12 cellular contexts compared by ENCODE assay signal in genomic region chr9:79257215-79257614, GRCh38.
A peak's percentile ranks its signal among the peaks of the same experiment; 100 is the strongest.
DNase-seq lines count a peak whose midpoint lies in the region; ATAC-seq and TF ChIP-seq lines count a peak whose summit lies in the region.
"Had no signal": no experiment of that assay in that cellular context is flagged by ENCODE, and none has a peak within 500 bp of the region (broad histone marks: within the 10 kb centered on the region; RNA-seq: fewer than 3 reads in every experiment).

No MANE protein-coding gene starts in this region.

- TF ChIP-seq CTCF in BE2C (IDR thresholded peaks at IDR 0.05; ENCODE audit: low read depth, low read length) (no peak), esophagus muscularis mucosa (IDR thresholded peaks at IDR 0.05) (no peak)

- no peak for ATAC-seq in naive thymus-derived CD8-positive, alpha-beta T cell
- no peak for ATAC-seq in HG03460 (IDR thresholded peaks at IDR 0.05; ENCODE audit: unreplicated experiment)
- no peak for ATAC-seq in HG02973 (IDR thresholded peaks at IDR 0.05; ENCODE audit: unreplicated experiment)

- no peak overlapping the region for H2BK15ac ChIP-seq in neuronal stem cell (ENCODE audit: low read length)

- H3K9me3 ChIP-seq in BE2C, result no peaks in the 10 kb centered on the region; the same call in 1 of the 2 replicates
- no peaks in the 10 kb centered on the region for H3K9me3 ChIP-seq in esophagus muscularis mucosa
- peaks cover 0 to 3% of the 10 kb centered on the region in 2 donors for H3K9me3 ChIP-seq in neuronal stem cell (replicated peaks in 1 of 2; ENCODE audit: control insufficient read depth in 2 of 2, insufficient read depth in 1 of 2, low read depth in 1 of 2, low read length in 2 of 2)

- no peak for DNase-seq in BE2C
- DNase-seq in NCI-H2227 (lab: John Stamatoyannopoulos, UW; ENCODE audit: unreplicated experiment), result peak; percentile 66
- peak; percentile 68 for DNase-seq in esophagus muscularis mucosa (ENCODE audit: extremely low spot score)
- no peak for DNase-seq in neuronal stem cell (ENCODE audit: low spot score)
- DNase-seq in naive thymus-derived CD8-positive, alpha-beta T cell, result no peak
- DNase-seq in kidney tubule cell (ENCODE audit: low spot score), result no peak
- DNase-seq: activated CD4-positive, alpha-beta T cell treated with anti-CD3 and anti-CD28 coated beads for 48 hours; activated naive CD4-positive, alpha-beta T cell treated with anti-CD3 and anti-CD28 coated beads, Interleukin-2, amount 10 ng/mL, durations not matched to agents 7 days and 5 days; effector memory CD4-positive, alpha-beta T cell had no signal

- 0 out of 2 replicates have a peak overlapping the region, but pooled peaks have one; percentile 17 for H3K4me3 ChIP-seq in BE2C (ENCODE audit: low read depth, low read length)
- peak overlapping the region; percentile 19 to 47 (median 32) for H3K4me3 ChIP-seq in esophagus muscularis mucosa
- peak overlapping the region in 1 of 2 donors; percentile 26 for H3K4me3 ChIP-seq in neuronal stem cell (ENCODE audit: low read length in 2 of 2)

- H3K4ac ChIP-seq in neuronal stem cell (ENCODE audit: low read length), result no peak overlapping the region

- H2AK5ac ChIP-seq in neuronal stem cell (ENCODE audit: low read depth, low read length), result peak overlapping the region; percentile 38

- H2BK5ac ChIP-seq in neuronal stem cell (ENCODE audit: low read length), result no peak overlapping the region

- no peaks in the 10 kb centered on the region for H3K4me1 Mint-ChIP-seq in naive thymus-derived CD8-positive, alpha-beta T cell
- H3K4me1 Mint-ChIP-seq: activated naive CD4-positive, alpha-beta T cell treated with anti-CD3 and anti-CD28 coated beads, Interleukin-2, amount 10 ng/mL, durations not matched to agents 7 days and 5 days had no signal

- peak overlapping the region; percentile 18 for H3K4me2 ChIP-seq in neuronal stem cell (ENCODE audit: insufficient read depth, low read length, poor library complexity, severe bottlenecking)

- no peaks in the 10 kb centered on the region for H3K79me1 ChIP-seq in neuronal stem cell (ENCODE audit: low read depth, low read length)

- peak overlapping the region; percentile 24 for H2BK12ac ChIP-seq in neuronal stem cell (ENCODE audit: low read length)

- H4K8ac ChIP-seq in neuronal stem cell (ENCODE audit: low read depth, low read length), result no peak overlapping the region

- H3K36me3 ChIP-seq in BE2C (no peaks in the 10 kb centered on the region), esophagus muscularis mucosa (no peaks in the 10 kb centered on the region), neuronal stem cell (replicated peaks in 1 of 2; ENCODE audit: control insufficient read depth in 2 of 2, insufficient read depth in 2 of 2, low read length in 2 of 2) (no peaks in the 10 kb centered on the region)

- peaks cover 0 to 7% (median 0%) of the 10 kb centered on the region in 9 donors for H3K9me3 Mint-ChIP-seq in naive thymus-derived CD8-positive, alpha-beta T cell
- H3K9me3 Mint-ChIP-seq: activated naive CD4-positive, alpha-beta T cell treated with anti-CD3 and anti-CD28 coated beads, Interleukin-2, amount 10 ng/mL, durations not matched to agents 7 days and 5 days had no signal

- peaks cover 0 to 6% (median 0%) of the 10 kb centered on the region in 3 donors for H3K36me3 Mint-ChIP-seq in naive thymus-derived CD8-positive, alpha-beta T cell
- H3K36me3 Mint-ChIP-seq: activated naive CD4-positive, alpha-beta T cell treated with anti-CD3 and anti-CD28 coated beads, Interleukin-2, amount 10 ng/mL, durations not matched to agents 7 days and 5 days had no signal

- H3K27me3 Mint-ChIP-seq in naive thymus-derived CD8-positive, alpha-beta T cell, result peaks cover 14 to 32% (median 22%) of the 10 kb centered on the region in 5 donors

- peak overlapping the region; percentile 69 for H3K18ac ChIP-seq in neuronal stem cell (ENCODE audit: low read length)

- H3K27ac ChIP-seq in esophagus muscularis mucosa (replicated peaks in 1 of 4) (no peak overlapping the region), neuronal stem cell (replicated peaks; ENCODE audit: low read length) (peak overlapping the region; percentile 24)
- H3K27ac ChIP-seq: RWPE1 had no signal

- H3K27ac Mint-ChIP-seq in naive thymus-derived CD8-positive, alpha-beta T cell, result no peak overlapping the region
- H3K27ac Mint-ChIP-seq: activated naive CD4-positive, alpha-beta T cell treated with anti-CD3 and anti-CD28 coated beads, Interleukin-2, amount 10 ng/mL, durations not matched to agents 7 days and 5 days had no signal

- TF ChIP-seq POLR2A in esophagus muscularis mucosa (IDR thresholded peaks at IDR 0.05; ENCODE audit: low read depth), result no peak

- H3K4me1 ChIP-seq in BE2C (peaks cover 6% of the 10 kb centered on the region), esophagus muscularis mucosa (peaks cover 5 to 18% (median 14%) of the 10 kb centered on the region in 4 donors), neuronal stem cell (ENCODE audit: control insufficient read depth in 2 of 2, insufficient read depth in 1 of 2, low read depth in 1 of 2, low read length in 2 of 2) (peaks cover 10 to 28% of the 10 kb centered on the region in 2 donors)

- no peak overlapping the region for H3K9ac ChIP-seq in neuronal stem cell (ENCODE audit: low read depth, low read length, poor library complexity)

- H2BK120ac ChIP-seq in neuronal stem cell (ENCODE audit: low read depth, low read length), result no peak overlapping the region

- peak overlapping the region; percentile 0 for H3K14ac ChIP-seq in neuronal stem cell (ENCODE audit: low read length)

- WGBS in esophagus muscularis mucosa, result 21% methylated on average over 14 of the region's 14 CpGs
- no CpG with 5 or more reads among the region's 14 CpGs for WGBS in neuronal stem cell (ENCODE audit: extremely low coverage in 2 of 2, insufficient read length in 2 of 2, insufficient replicate concordance in 1 of 2), 2 donors

- no peak overlapping the region for H4K91ac ChIP-seq in neuronal stem cell (ENCODE audit: low read depth, low read length, poor library complexity)

- H3K23ac ChIP-seq in neuronal stem cell (ENCODE audit: low read depth, low read length, poor library complexity), result no peak overlapping the region

- no peak overlapping the region for H3K4me3 Mint-ChIP-seq in naive thymus-derived CD8-positive, alpha-beta T cell
- H3K4me3 Mint-ChIP-seq: activated naive CD4-positive, alpha-beta T cell treated with anti-CD3 and anti-CD28 coated beads, Interleukin-2, amount 10 ng/mL, durations not matched to agents 7 days and 5 days had no signal

- no peaks in the 10 kb centered on the region for H3K27me3 ChIP-seq in BE2C
- H3K27me3 ChIP-seq in esophagus muscularis mucosa, result peaks cover 0 to 36% (median 6%) of the 10 kb centered on the region in 4 donors
- peaks cover 0 to 35% (median 0%) of the 10 kb centered on the region in 3 experiments for H3K27me3 ChIP-seq in neuronal stem cell (ENCODE audit: control insufficient read depth in 3 of 3, insufficient read depth in 3 of 3, low read depth in 1 of 3, low read length in 3 of 3)

- intact Hi-C loops in esophagus muscularis mucosa (cut with DNase I), result no loop called here

- POLR2A ChIA-PET in naive thymus-derived CD8-positive, alpha-beta T cell (lab: Charles Lee), result no interaction called here

- TF ChIP-seq EP300 in esophagus muscularis mucosa (IDR thresholded peaks at IDR 0.05), result no peak

- peak overlapping the region; percentile 77 for H2AFZ ChIP-seq in neuronal stem cell (ENCODE audit: low read length)

Comparison
In these comparisons a context has a peak if more than half of its experiments do, and no peak if none do; other contexts are left out.
1. DNase-seq: peak in NCI-H2227 (single experiment) and esophagus muscularis mucosa (single experiment); none in BE2C (single experiment), neuronal stem cell (single experiment), naive thymus-derived CD8-positive, alpha-beta T cell (0 of 10) and kidney tubule cell (single experiment).